8 cellular contexts compared by ENCODE assay signal in the genomic region with DNA sequence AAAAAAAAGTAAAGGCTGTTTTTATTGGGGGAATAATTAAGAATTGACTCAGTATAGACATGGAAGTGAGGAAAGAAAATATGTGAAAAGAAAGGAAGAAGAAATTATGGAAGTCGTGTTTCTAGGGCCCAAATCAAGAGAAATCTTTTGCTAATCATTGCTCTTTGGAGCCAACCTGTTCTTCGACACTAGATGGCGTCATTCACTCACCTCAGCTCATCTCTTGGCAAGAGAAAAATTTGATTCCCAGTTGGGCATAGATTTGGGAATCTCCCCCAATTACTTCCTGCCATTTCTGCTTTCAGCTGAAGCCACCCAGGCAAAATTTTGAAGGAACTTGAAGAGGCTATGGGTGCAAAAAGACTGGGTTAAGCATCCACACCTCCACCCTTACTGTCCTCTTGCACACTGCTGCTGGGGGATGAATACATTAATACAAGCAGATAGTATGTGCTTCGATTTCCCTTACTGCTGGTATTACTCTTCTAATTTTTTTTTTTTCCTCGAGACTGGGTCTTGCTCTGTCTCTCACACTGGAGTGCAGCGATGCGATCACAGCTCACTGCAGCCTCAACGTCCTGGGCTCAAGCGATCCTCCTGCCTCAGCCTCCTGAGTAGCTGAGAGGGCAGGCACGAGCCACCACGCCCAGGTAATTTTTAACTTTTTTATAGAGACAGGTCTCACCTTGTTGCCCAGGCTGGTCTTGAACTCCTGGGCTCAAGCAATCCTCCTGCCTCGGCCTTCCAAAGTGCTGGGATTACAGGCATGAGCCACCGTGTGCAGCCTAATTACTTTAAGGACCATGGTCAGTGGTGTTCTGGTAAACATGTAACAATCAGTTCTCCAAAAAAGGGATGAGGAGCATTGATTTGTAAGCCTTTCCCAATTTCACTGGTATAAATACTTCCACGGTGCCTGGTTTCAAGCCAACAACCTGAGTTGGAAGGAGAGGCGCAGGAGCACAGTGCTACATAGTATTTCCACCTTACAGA. TPM values are rescaled to one million over a fixed set of nuclear protein-coding genes. Genes with fewer than 3 reads are reported as not detected.
A peak's percentile ranks its signal among the peaks of the same experiment; 100 is the strongest.
DNase-seq lines count a peak whose midpoint lies in the region; ATAC-seq and TF ChIP-seq lines count a peak whose summit lies in the region.

No MANE protein-coding gene starts in this region.

- H3K9me3 ChIP-seq in SJCRH30 (replicated peaks) (no peaks in the 10 kb centered on the region), esophagus muscularis mucosa (no peaks in the 10 kb centered on the region)

- no peak for ATAC-seq in HG03280 (IDR thresholded peaks at IDR 0.05; ENCODE audit: unreplicated experiment)

- no peak overlapping the region for H3K27ac ChIP-seq in SJCRH30
- H3K27ac ChIP-seq in esophagus muscularis mucosa (replicated peaks in 1 of 4): no peak overlapping the region

- TF ChIP-seq CTCF in esophagus muscularis mucosa (IDR thresholded peaks at IDR 0.05) (peak; percentile 55 to 70 (median 59)), neural crest cell (conservative IDR thresholded peaks at IDR 0.05) (peak; percentile 87)

- H3K4me3 Mint-ChIP-seq in activated CD4-positive, alpha-beta memory T cell treated with anti-CD3 and anti-CD28 coated beads, Interleukin-2, amount 10 ng/mL, durations not matched to agents 7 days and 5 days: no peak overlapping the region
- H3K4me3 Mint-ChIP-seq in activated CD4-positive, alpha-beta memory T cell treated with anti-CD3 and anti-CD28 coated beads for 36 hours: no peak overlapping the region
- H3K4me3 Mint-ChIP-seq in neural crest cell: no peak overlapping the region

- no peaks in the 10 kb centered on the region for H3K4me1 ChIP-seq in SJCRH30
- peaks cover 0 to 4% (median 0%) of the 10 kb centered on the region in 4 donors for H3K4me1 ChIP-seq in esophagus muscularis mucosa

- POLR2A ChIA-PET in activated CD4-positive, alpha-beta memory T cell treated with anti-CD3 and anti-CD28 coated beads, Interleukin-2, amount 10 ng/mL, durations not matched to agents 7 days and 5 days (lab: Charles Lee): interaction anchor here (1.3 kb wide), 1 partner anchor 13 kb away, joined by 5 read pairs; no protein-coding TSS in a partner anchor
- POLR2A ChIA-PET in activated CD4-positive, alpha-beta memory T cell treated with anti-CD3 and anti-CD28 coated beads for 36 hours (lab: Charles Lee): interaction anchor here (0.6 kb wide), 1 partner anchor 626 kb away, joined by 3 read pairs; no protein-coding TSS in a partner anchor

- peaks cover 5% of the 10 kb centered on the region for H3K4me1 Mint-ChIP-seq in activated CD4-positive, alpha-beta memory T cell treated with anti-CD3 and anti-CD28 coated beads, Interleukin-2, amount 10 ng/mL, durations not matched to agents 7 days and 5 days
- peaks cover 7% of the 10 kb centered on the region for H3K4me1 Mint-ChIP-seq in activated CD4-positive, alpha-beta memory T cell treated with anti-CD3 and anti-CD28 coated beads for 36 hours (ENCODE audit: low read depth)
- H3K4me1 Mint-ChIP-seq in neural crest cell: no peaks in the 10 kb centered on the region

- H3K27ac Mint-ChIP-seq in activated CD4-positive, alpha-beta memory T cell treated with anti-CD3 and anti-CD28 coated beads, Interleukin-2, amount 10 ng/mL, durations not matched to agents 7 days and 5 days: no peak overlapping the region
- H3K27ac Mint-ChIP-seq in activated CD4-positive, alpha-beta memory T cell treated with anti-CD3 and anti-CD28 coated beads for 36 hours: no peak overlapping the region
- H3K27ac Mint-ChIP-seq in neural crest cell (ENCODE audit: unreplicated experiment): no peak overlapping the region

- CTCF ChIA-PET in activated CD4-positive, alpha-beta memory T cell treated with anti-CD3 and anti-CD28 coated beads, Interleukin-2, amount 10 ng/mL, durations not matched to agents 7 days and 5 days (lab: Charles Lee): interaction anchor here (0.7 to 3.5 kb wide), 7 partner anchors 10 to 553 kb away, joined by 3 to 17 read pairs (median 3); a partner anchor contains a TSS
- CTCF ChIA-PET in activated CD4-positive, alpha-beta memory T cell treated with anti-CD3 and anti-CD28 coated beads for 36 hours (lab: Charles Lee): interaction anchor here (0.6 to 2.8 kb wide), 6 partner anchors 9 to 41 kb away, joined by 3 to 29 read pairs (median 5); a partner anchor contains a TSS

- no peaks in the 10 kb centered on the region for H3K9me3 Mint-ChIP-seq in activated CD4-positive, alpha-beta memory T cell treated with anti-CD3 and anti-CD28 coated beads, Interleukin-2, amount 10 ng/mL, durations not matched to agents 7 days and 5 days
- no peaks in the 10 kb centered on the region for H3K9me3 Mint-ChIP-seq in activated CD4-positive, alpha-beta memory T cell treated with anti-CD3 and anti-CD28 coated beads for 36 hours
- H3K9me3 Mint-ChIP-seq in neural crest cell: no peaks in the 10 kb centered on the region

- 73% methylated on average over 15 of the region's 15 CpGs for WGBS in esophagus muscularis mucosa

- intact Hi-C loops in activated CD4-positive, alpha-beta memory T cell treated with anti-CD3 and anti-CD28 coated beads for 36 hours (cut with micrococcal nuclease): loop anchor here (5.0 kb wide), 1 partner anchor 122 kb away; no protein-coding TSS in a partner anchor
- intact Hi-C loops in esophagus muscularis mucosa (cut with DNase I): loop anchor here (5.0 to 10.0 kb wide), 2 partner anchors 122 to 315 kb away; no protein-coding TSS in a partner anchor

- H3K36me3 Mint-ChIP-seq in activated CD4-positive, alpha-beta memory T cell treated with anti-CD3 and anti-CD28 coated beads, Interleukin-2, amount 10 ng/mL, durations not matched to agents 7 days and 5 days (ENCODE audit: low read depth): peaks cover 21% of the 10 kb centered on the region
- peaks cover 30% of the 10 kb centered on the region for H3K36me3 Mint-ChIP-seq in activated CD4-positive, alpha-beta memory T cell treated with anti-CD3 and anti-CD28 coated beads for 36 hours
- H3K36me3 Mint-ChIP-seq in neural crest cell (ENCODE audit: low read depth): peaks cover 11% of the 10 kb centered on the region

- TF ChIP-seq POLR2A in esophagus muscularis mucosa (IDR thresholded peaks at IDR 0.05; ENCODE audit: low read depth): no peak

- no peaks in the 10 kb centered on the region for H3K27me3 Mint-ChIP-seq in activated CD4-positive, alpha-beta memory T cell treated with anti-CD3 and anti-CD28 coated beads, Interleukin-2, amount 10 ng/mL, durations not matched to agents 7 days and 5 days
- no peaks in the 10 kb centered on the region for H3K27me3 Mint-ChIP-seq in activated CD4-positive, alpha-beta memory T cell treated with anti-CD3 and anti-CD28 coated beads for 36 hours
- no peaks in the 10 kb centered on the region for H3K27me3 Mint-ChIP-seq in neural crest cell (ENCODE audit: low read depth)

- H3K27me3 ChIP-seq in SJCRH30 (no peaks in the 10 kb centered on the region), esophagus muscularis mucosa (no peaks in the 10 kb centered on the region)

- H3K36me3 ChIP-seq in SJCRH30: peaks cover 10% of the 10 kb centered on the region
- H3K36me3 ChIP-seq in esophagus muscularis mucosa: peaks cover 14 to 30% (median 25%) of the 10 kb centered on the region in 4 donors

- H3K4me3 ChIP-seq in SJCRH30: no peak overlapping the region
- no peak overlapping the region for H3K4me3 ChIP-seq in esophagus muscularis mucosa

- peak; percentile 22 for DNase-seq in activated CD4-positive, alpha-beta memory T cell treated with anti-CD3 and anti-CD28 coated beads, Interleukin-2, amount 10 ng/mL, durations not matched to agents 7 days and 5 days
- no peak for DNase-seq in activated CD4-positive, alpha-beta memory T cell treated with anti-CD3 and anti-CD28 coated beads for 36 hours
- peak; percentile 34 for DNase-seq in HuH-7.5 (ENCODE audit: low spot score)
- peak; percentile 26 to 62 for DNase-seq in SJCRH30
- no peak for DNase-seq in esophagus muscularis mucosa (ENCODE audit: extremely low spot score)
- DNase-seq in neural crest cell (ENCODE audit: low read depth, low spot score): no peak
- no peak for DNase-seq in ureter (ENCODE audit: low spot score)

- TF ChIP-seq EP300 in esophagus muscularis mucosa (IDR thresholded peaks at IDR 0.05): no peak

RNA-seq across cellular contexts. Expression of a gene that starts 13.5 kb away (rescaled TPM):
- 10 to 100 TPM; 95.0 to 97.6 TPM for total RNA-seq in activated CD4-positive, alpha-beta memory T cell treated with anti-CD3 and anti-CD28 coated beads, Interleukin-2, amount 10 ng/mL, durations not matched to agents 7 days and 5 days
- 100 to 1,000 TPM; 119 to 123 TPM for total RNA-seq in activated CD4-positive, alpha-beta memory T cell treated with anti-CD3 and anti-CD28 coated beads for 36 hours
- 50.0 and 59.8 TPM in 2 replicates for total RNA-seq in SJCRH30 (2014; rRNA removed; shearing (Covaris generic))
- total RNA-seq in esophagus muscularis mucosa (10 to 100 TPM; 75.6 to 94.4 (median 87.7) TPM), neural crest cell (114 and 119 TPM in 2 replicates), ureter (83.3 TPM)

Comparison
In these comparisons a context has a peak if more than half of its experiments do, and no peak if none do; other contexts are left out.
1. DNase-seq: peak in activated CD4-positive, alpha-beta memory T cell treated with anti-CD3 and anti-CD28 coated beads, Interleukin-2, amount 10 ng/mL, durations not matched to agents 7 days and 5 days (single experiment), HuH-7.5 (single experiment) and SJCRH30 (2 of 2); none in activated CD4-positive, alpha-beta memory T cell treated with anti-CD3 and anti-CD28 coated beads for 36 hours (single experiment), esophagus muscularis mucosa (single experiment), neural crest cell (single experiment) and ureter (single experiment).